8 cellular contexts compared by ENCODE assay signal in the genomic region with DNA sequence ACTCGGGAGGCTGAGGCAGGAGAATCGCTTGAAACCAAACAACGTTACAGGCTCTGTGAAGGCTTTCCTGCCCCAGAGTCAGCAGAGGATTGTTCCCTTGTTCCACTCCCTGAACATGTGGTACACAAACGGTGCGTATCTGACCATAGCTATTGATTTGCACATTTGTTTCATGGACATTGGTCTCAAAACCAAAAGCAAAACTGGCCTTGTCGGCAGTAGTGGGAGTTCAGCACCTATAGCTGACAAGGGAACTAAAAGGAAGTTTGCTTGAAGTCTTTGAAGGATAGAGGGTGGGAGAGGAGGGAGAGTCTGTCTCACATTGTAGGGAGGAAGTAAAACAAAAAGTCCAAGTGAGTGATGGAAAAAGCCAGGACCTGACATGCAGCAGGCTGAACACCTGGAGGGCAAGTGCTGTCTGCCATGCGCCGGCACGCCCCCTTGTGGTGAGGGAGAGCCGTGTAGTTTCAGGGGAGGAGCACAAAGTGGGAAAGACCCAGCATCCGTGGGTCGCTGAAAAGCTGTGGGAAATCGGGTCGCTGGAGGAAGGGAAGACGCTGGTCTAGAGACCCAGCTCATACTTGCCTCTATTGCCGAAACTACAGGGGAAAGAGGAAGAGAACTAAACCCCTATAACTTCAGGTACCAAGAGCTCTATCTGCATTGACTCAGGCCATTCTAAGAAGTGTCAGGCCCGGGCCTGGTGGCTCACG. TPM values are rescaled to one million over a fixed set of nuclear protein-coding genes. Genes with fewer than 3 reads are reported as not detected.
DNase-seq lines count a peak whose midpoint lies in the region; ATAC-seq, FAIRE-seq and TF ChIP-seq lines count a peak whose summit lies in the region.

No MANE protein-coding gene starts in this region.

- TF ChIP-seq POLR2A in transverse colon (IDR thresholded peaks at IDR 0.05): no peak

- no peak overlapping the region for H3K4me3 ChIP-seq in pancreas
- no peak overlapping the region for H3K4me3 ChIP-seq in transverse colon

- CTCF ChIA-PET in RWPE1 (lab: Yijun Ruan, JAX): interaction anchor here (0.5 to 2.7 kb wide), 46 partner anchors 9 to 1970 kb away, joined by 3 to 18 read pairs (median 4); partner anchors contain the start of gene RAD23B

- H3K27ac ChIP-seq in RWPE1 (peak overlapping the region; percentile 44), pancreas (no peak overlapping the region), transverse colon (no peak overlapping the region)

- no peaks in the 10 kb centered on the region for H3K9me3 ChIP-seq in pancreas
- H3K9me3 ChIP-seq in transverse colon: no peaks in the 10 kb centered on the region

- in situ Hi-C loops in KBM-7 (cut with MboI; ENCODE audit: low pct_unique_long_range_greater_than_20kb, low sequenced_read_pairs): no loop called here
- in situ Hi-C loops in transverse colon (cut with MboI; ENCODE audit: low pct_ligation_motif_present in 1 of 4, low pct_unique_long_range_greater_than_20kb in 1 of 4, low sequenced_read_pairs in 3 of 4): loop anchor here in 1 of 4 donors (10.0 kb wide), 1 partner anchor 106 kb away; no protein-coding TSS in a partner anchor

- H3K4me1 ChIP-seq in pancreas: peaks cover 0 to 15% (median 0%) of the 10 kb centered on the region in 3 donors
- H3K4me1 ChIP-seq in transverse colon: peaks cover 0 to 5% (median 0%) of the 10 kb centered on the region in 4 donors

- no peaks in the 10 kb centered on the region for H3K36me3 ChIP-seq in pancreas
- no peaks in the 10 kb centered on the region for H3K36me3 ChIP-seq in transverse colon

- intact Hi-C loops in pancreas (cut with DNase I) (loop anchor here in 1 of 3 donors (10.0 kb wide), 1 partner anchor 106 kb away; no protein-coding TSS in a partner anchor), transverse colon (cut with DNase I; ENCODE audit: low total_unique reads) (loop anchor here (10.0 kb wide), 1 partner anchor 96 kb away; no protein-coding TSS in a partner anchor)

- POLR2A ChIA-PET in RWPE1 (lab: Yijun Ruan, JAX; ENCODE audit: low non-redundant PET): no interaction called here

- H3K27me3 ChIP-seq in pancreas (no peaks in the 10 kb centered on the region), transverse colon (no peaks in the 10 kb centered on the region)

- WGBS in pancreas, 2 donors: 27 to 32% methylated on average over 18 of the region's 18 CpGs
- 19 to 40% methylated on average over 14 to 18 of the region's 18 CpGs for WGBS in transverse colon (ENCODE audit: low coverage in 1 of 2), 2 donors

- no peak for TF ChIP-seq EP300 in transverse colon (IDR thresholded peaks at IDR 0.05; ENCODE audit: low read depth)

- ATAC-seq in GM21786 (IDR thresholded peaks at IDR 0.05; ENCODE audit: unreplicated experiment) (peak; percentile 89), pancreas (peak; percentile 73 to 92 (median 87))

- FAIRE-seq in pancreas (lab: Jason Lieb, UNC): no peak

- DNase-seq in ELF-1 (ENCODE audit: low read depth, low spot score): peak; percentile 85
- DNase-seq in KBM-7: peak; percentile 64
- DNase-seq in RWPE1 (ENCODE audit: low spot score): peak; percentile 86
- peak; percentile 93 for DNase-seq in activated effector memory CD4-positive, alpha-beta T cell treated with anti-CD3 and anti-CD28 coated beads, Interleukin-2, amount 50 U/mL, for 16 hours
- peak; percentile 40 for DNase-seq in foreskin melanocyte
- peak; percentile 69 to 96 (median 83) for DNase-seq in pancreas
- peak; percentile 86 for DNase-seq in transverse colon

- TF ChIP-seq CTCF in RWPE1 (conservative IDR thresholded peaks at IDR 0.05; ENCODE audit: low read depth): peak; percentile 95
- peak; percentile 65 to 91 (median 82) for TF ChIP-seq CTCF in pancreas (IDR thresholded peaks at IDR 0.05)
- TF ChIP-seq CTCF in transverse colon (IDR thresholded peaks at IDR 0.05): peak; percentile 88 to 92 (median 90)

RNA-seq across cellular contexts. Expression of gene RAD23B, which starts 58.0 kb away (rescaled TPM):
- total RNA-seq in pancreas (10 to 100 TPM; 50.3 to 81.2 (median 66.9) TPM), transverse colon (10 to 100 TPM; 41.8 to 75.2 (median 54.9) TPM)
- 10 to 100 TPM; 19.5 to 28.9 TPM for polyA plus RNA-seq in pancreas

Comparison
In these comparisons a context has a peak if more than half of its experiments do, and no peak if none do; other contexts are left out.
1. DNase-seq: peak in every context shown above with its lines; median percentile 93 in activated effector memory CD4-positive, alpha-beta T cell treated with anti-CD3 and anti-CD28 coated beads, Interleukin-2, amount 50 U/mL, for 16 hours; 86 in RWPE1; 86 in transverse colon; 85 in ELF-1; 83 in pancreas; 64 in KBM-7; 40 in foreskin melanocyte.